15 cellular contexts compared by ENCODE assay signal in genomic region chr17:81389585-81389984, GRCh38. TPM values are rescaled to one million over a fixed set of nuclear protein-coding genes. Genes with fewer than 3 reads are reported as not detected.
DNase-seq lines count a peak whose midpoint lies in the region; ATAC-seq, FAIRE-seq and TF ChIP-seq lines count a peak whose summit lies in the region.
"Had no signal": no experiment of that assay in that cellular context is flagged by ENCODE, and none has a peak within 500 bp of the region (broad histone marks: within the 10 kb centered on the region; RNA-seq: fewer than 3 reads in every experiment).

No MANE protein-coding gene starts in this region.

- intact Hi-C loops in natural killer cell (cut with micrococcal nuclease) (no loop called here), left ventricle myocardium inferior (cut with micrococcal nuclease) (loop anchor here (5.0 kb wide), 1 partner anchor 93 kb away; no protein-coding TSS in a partner anchor), psoas muscle (cut with DNase I) (loop anchor here in 1 of 2 donors (5.0 kb wide), 1 partner anchor 82 kb away; no protein-coding TSS in a partner anchor)

- H3K4me1 ChIP-seq in left ventricle myocardium inferior (peaks cover 87% of the 10 kb centered on the region), psoas muscle (peaks cover 40% of the 10 kb centered on the region), small intestine (ENCODE audit: control insufficient read depth in 2 of 2, insufficient read depth in 1 of 2, low read depth in 1 of 2, low read length in 1 of 2) (peaks cover 4 to 8% of the 10 kb centered on the region in 2 donors)

- H3K9me3 ChIP-seq in left ventricle myocardium inferior (replicated peaks) (no peaks in the 10 kb centered on the region), psoas muscle (no peaks in the 10 kb centered on the region), small intestine (ENCODE audit: control insufficient read depth, low read depth) (no peaks in the 10 kb centered on the region)
- H3K9me3 ChIP-seq: HAP-1, suprapubic skin had no signal

- peak overlapping the region in 1 of 2 donors; percentile 18 for H3K27ac Mint-ChIP-seq in natural killer cell
- no peak overlapping the region for H3K27ac Mint-ChIP-seq in natural killer cell treated with Interleukin-12 subunit alpha and Interleukin-12 subunit beta and Interleukin-15 and Interleukin-18, amount 100 ng/mL, for 72 hours
- H3K27ac Mint-ChIP-seq: activated CD4-positive, alpha-beta T cell treated with anti-CD3 and anti-CD28 coated beads, Interleukin-2, amount 10 ng/mL, durations not matched to agents 24 days and 14 days had no signal

- peaks cover 18 to 20% of the 10 kb centered on the region in 2 donors for H3K4me1 Mint-ChIP-seq in natural killer cell
- peaks cover 8 to 27% of the 10 kb centered on the region in 2 donors for H3K4me1 Mint-ChIP-seq in natural killer cell treated with Interleukin-12 subunit alpha and Interleukin-12 subunit beta and Interleukin-15 and Interleukin-18, amount 100 ng/mL, for 72 hours (ENCODE audit: low read depth in 2 of 2)

- no peaks in the 10 kb centered on the region for H3K27me3 ChIP-seq in left ventricle myocardium inferior (ENCODE audit: low read depth)
- H3K27me3 ChIP-seq in psoas muscle (ENCODE audit: insufficient read depth in 3 of 3, low read length in 2 of 3) = no peaks in the 10 kb centered on the region
- H3K27me3 ChIP-seq in small intestine (ENCODE audit: control insufficient read depth in 2 of 2, insufficient read depth in 2 of 2, low read length in 2 of 2) = no peaks in the 10 kb centered on the region
- H3K27me3 ChIP-seq: suprapubic skin had no signal

- H3K27ac ChIP-seq in left ventricle myocardium inferior (replicated peaks) = peak overlapping the region; percentile 97
- peak overlapping the region; percentile 99 for H3K27ac ChIP-seq in psoas muscle
- H3K27ac ChIP-seq in small intestine (ENCODE audit: low read depth in 1 of 2, low read length in 1 of 2) = peak overlapping the region in 1 of 2 donors; percentile 94
- H3K27ac ChIP-seq: suprapubic skin had no signal

- ATAC-seq in natural killer cell (no peak), psoas muscle (no peak), HG03457 (IDR thresholded peaks at IDR 0.05; ENCODE audit: unreplicated experiment) (no peak)
- no peak for ATAC-seq in natural killer cell treated with Interleukin-12 subunit alpha and Interleukin-12 subunit beta and Interleukin-15 and Interleukin-18, amount 100 ng/mL, for 72 hours

- H3K9me3 Mint-ChIP-seq in natural killer cell = no peaks in the 10 kb centered on the region
- H3K9me3 Mint-ChIP-seq in natural killer cell treated with Interleukin-12 subunit alpha and Interleukin-12 subunit beta and Interleukin-15 and Interleukin-18, amount 100 ng/mL, for 72 hours = no peaks in the 10 kb centered on the region
- H3K9me3 Mint-ChIP-seq: activated CD4-positive, alpha-beta T cell treated with anti-CD3 and anti-CD28 coated beads, Interleukin-2, amount 10 ng/mL, durations not matched to agents 24 days and 14 days had no signal

- no peaks in the 10 kb centered on the region for H3K36me3 Mint-ChIP-seq in natural killer cell
- no peaks in the 10 kb centered on the region for H3K36me3 Mint-ChIP-seq in natural killer cell treated with Interleukin-12 subunit alpha and Interleukin-12 subunit beta and Interleukin-15 and Interleukin-18, amount 100 ng/mL, for 72 hours

- DNase-seq in natural killer cell (no peak), left ventricle myocardium inferior (no peak), psoas muscle (no peak), EL (no peak), small intestine (no peak), DMS153 treated with DMSO at 0.1 percent for 48 hours (lab: John Stamatoyannopoulos, UW; ENCODE audit: unreplicated experiment) (no peak)
- DNase-seq in natural killer cell treated with Interleukin-12 subunit alpha and Interleukin-12 subunit beta and Interleukin-15 and Interleukin-18, amount 100 ng/mL, for 72 hours (ENCODE audit: low spot score) = no peak
- DNase-seq: activated CD4-positive, alpha-beta T cell treated with anti-CD3 and anti-CD28 coated beads, Interleukin-2, amount 10 ng/mL, durations not matched to agents 24 days and 14 days; DND-41; T-helper 1 cell had no signal

- FAIRE-seq in small intestine (lab: Jason Lieb, UNC) = no peak
- FAIRE-seq: K562, keratinocyte had no signal

- TF ChIP-seq CTCF in natural killer cell (IDR thresholded peaks at IDR 0.05) (no peak), left ventricle myocardium inferior (IDR thresholded peaks at IDR 0.05; ENCODE audit: borderline replicate concordance) (no peak), psoas muscle (IDR thresholded peaks at IDR 0.05) (no peak)

- H3K4me3 ChIP-seq in left ventricle myocardium inferior = no peak overlapping the region
- H3K4me3 ChIP-seq in psoas muscle = no peak overlapping the region
- H3K4me3 ChIP-seq in small intestine (ENCODE audit: low read depth in 1 of 2, low read length in 2 of 2) = no peak overlapping the region
- H3K4me3 ChIP-seq: HAP-1, K562, suprapubic skin had no signal

- peak overlapping the region; percentile 57 for H3K4me3 Mint-ChIP-seq in natural killer cell
- H3K4me3 Mint-ChIP-seq in natural killer cell treated with Interleukin-12 subunit alpha and Interleukin-12 subunit beta and Interleukin-15 and Interleukin-18, amount 100 ng/mL, for 72 hours = no peak overlapping the region
- H3K4me3 Mint-ChIP-seq: activated CD4-positive, alpha-beta T cell treated with anti-CD3 and anti-CD28 coated beads, Interleukin-2, amount 10 ng/mL, durations not matched to agents 24 days and 14 days had no signal

- peaks cover 0 to 23% of the 10 kb centered on the region in 2 donors for H3K27me3 Mint-ChIP-seq in natural killer cell (ENCODE audit: low read depth in 2 of 2)
- peaks cover 0 to 8% of the 10 kb centered on the region in 2 donors for H3K27me3 Mint-ChIP-seq in natural killer cell treated with Interleukin-12 subunit alpha and Interleukin-12 subunit beta and Interleukin-15 and Interleukin-18, amount 100 ng/mL, for 72 hours

- no peaks in the 10 kb centered on the region for H3K36me3 ChIP-seq in left ventricle myocardium inferior
- H3K36me3 ChIP-seq in psoas muscle (ENCODE audit: insufficient read depth in 1 of 2, low read depth in 1 of 2) = no peaks in the 10 kb centered on the region
- no peaks in the 10 kb centered on the region for H3K36me3 ChIP-seq in small intestine (ENCODE audit: control insufficient read depth in 2 of 2, insufficient read depth in 2 of 2, low read length in 2 of 2)
- H3K36me3 ChIP-seq: HAP-1, suprapubic skin had no signal

- WGBS in psoas muscle, 3 donors = 70 to 77% (median 74%) methylated on average over 10 of the region's 10 CpGs
- whole genome bisulfite sequencing in small intestine, 3 donors = 72 to 87% (median 78%) methylated on average over 10 of the region's 10 CpGs

RNA-seq across cellular contexts. Expression of gene BAHCC1, which starts 5.7 kb away (rescaled TPM):
- total RNA-seq in natural killer cell = 10 to 100 TPM in 1 of 3 donors, 1 to 10 TPM in 2; 2.9 to 17.3 (median 5.7) TPM
- under 1 TPM; 0.52 to 0.84 TPM for total RNA-seq in natural killer cell treated with Interleukin-12 subunit alpha and Interleukin-12 subunit beta and Interleukin-15 and Interleukin-18, amount 100 ng/mL, for 72 hours
- 7.3 TPM for total RNA-seq in left ventricle myocardium inferior
- total RNA-seq in psoas muscle = 10 to 100 TPM in 1 of 4 donors, 1 to 10 TPM in 3; 6.0 to 10.7 (median 7.7) TPM
- polyA plus RNA-seq in psoas muscle = 1 to 10 TPM; 2.8 to 6.6 (median 4.1) TPM
- polyA plus RNA-seq in small intestine = 10 to 100 TPM in 1 of 3 donors, 1 to 10 TPM in 2; 2.2 to 13.4 (median 6.3) TPM
- total RNA-seq: activated CD4-positive, alpha-beta T cell treated with anti-CD3 and anti-CD28 coated beads, Interleukin-2, amount 10 ng/mL, durations not matched to agents 24 days and 14 days had no signal
